Comparison of ENCODE assay signal across 8 cellular contexts in genomic region chr11:64152841-64153691, GRCh38. TPM values are rescaled to one million over a fixed set of nuclear protein-coding genes. Genes with fewer than 3 reads are reported as not detected.
DNase-seq lines count a peak whose midpoint lies in the region; ATAC-seq, FAIRE-seq and TF ChIP-seq lines count a peak whose summit lies in the region.

No MANE protein-coding gene starts in this region.

- TF ChIP-seq POLR2A in A549 (IDR thresholded peaks at IDR 0.05; ENCODE audit: low read length) = no peak

- H3K4me1 ChIP-seq in A549 (no peaks in the 10 kb centered on the region), right atrium auricular region (peaks cover 0 to 31% of the 10 kb centered on the region in 2 donors), skeletal muscle satellite cell (ENCODE audit: control insufficient read depth, insufficient read depth, low read length) (no peaks in the 10 kb centered on the region)

- H3K4me2 ChIP-seq in A549 (peak overlapping the region; percentile 48), SU-DHL-6 (ENCODE audit: low read depth, low read length, poor library complexity, severe bottlenecking) (peak overlapping the region; percentile 11), skeletal muscle satellite cell (ENCODE audit: low read length) (peak overlapping the region; percentile 82)

- no peaks in the 10 kb centered on the region for H4K20me1 ChIP-seq in SU-DHL-6 (ENCODE audit: low read depth, low read length)

- no peaks in the 10 kb centered on the region for H3K36me3 ChIP-seq in SU-DHL-6 (ENCODE audit: low read length)
- no peaks in the 10 kb centered on the region for H3K36me3 ChIP-seq in right atrium auricular region
- H3K36me3 ChIP-seq in skeletal muscle satellite cell (ENCODE audit: insufficient read depth, low read length) = no peaks in the 10 kb centered on the region

- H3K9ac ChIP-seq in SU-DHL-6 (ENCODE audit: low read length) = no peak overlapping the region
- H3K9ac ChIP-seq in skeletal muscle satellite cell (ENCODE audit: low read depth, low read length) = peak overlapping the region; percentile 18

- 32% methylated on average over 16 of the region's 23 CpGs for WGBS in A549 (ENCODE audit: missing lambda C conversion rate)

- no peaks in the 10 kb centered on the region for H3F3A ChIP-seq in SU-DHL-6 (ENCODE audit: insufficient read depth)

- no peaks in the 10 kb centered on the region; the same call in 1 of the 2 replicates for H3K79me2 ChIP-seq in SU-DHL-6 (ENCODE audit: insufficient read depth, low read length)

- peak overlapping the region; percentile 8 for H2AFZ ChIP-seq in SU-DHL-6 (ENCODE audit: low read depth, low read length, severe bottlenecking)

- H3K4me3 ChIP-seq in A549 (no peak overlapping the region), GM12875 (ENCODE audit: low read depth, low read length) (no peak overlapping the region), SU-DHL-6 (ENCODE audit: insufficient read depth, low read length, poor library complexity, severe bottlenecking) (no peak overlapping the region), right atrium auricular region (no peak overlapping the region), skeletal muscle satellite cell (ENCODE audit: low read length) (peak overlapping the region; percentile 60)
- no peak overlapping the region for H3K4me3 ChIP-seq in Jurkat, Clone E6-1 (ENCODE audit: low read length)

- no peaks in the 10 kb centered on the region for H3K9me2 ChIP-seq in SU-DHL-6 (replicated peaks; ENCODE audit: insufficient read depth, low read length)

- no peak for TF ChIP-seq EP300 in A549 (IDR thresholded peaks at IDR 0.05)

- TF ChIP-seq CTCF in A549 (IDR thresholded peaks at IDR 0.05) (peak; percentile 93), GM12875 (IDR thresholded peaks at IDR 0.05; ENCODE audit: borderline replicate concordance, insufficient read depth, low read depth, low read length) (peak; percentile 99), SU-DHL-6 (IDR thresholded peaks at IDR 0.05; ENCODE audit: insufficient read depth, low read length, poor library complexity, severe bottlenecking) (peak; percentile 99), right atrium auricular region (IDR thresholded peaks at IDR 0.05) (peak; percentile 98 to 100)

- TF ChIP-seq RAD21 in A549 (conservative IDR thresholded peaks at IDR 0.05 in 1 of 2, IDR thresholded peaks at IDR 0.05 in 1 of 2) = peak; percentile 72 to 79

- H3K9me3 ChIP-seq in A549 = no peaks in the 10 kb centered on the region
- H3K9me3 ChIP-seq in SU-DHL-6 (ENCODE audit: insufficient read depth, low read length) = no peaks in the 10 kb centered on the region
- H3K9me3 ChIP-seq in right atrium auricular region = no peaks in the 10 kb centered on the region
- H3K9me3 ChIP-seq in skeletal muscle satellite cell (replicated peaks; ENCODE audit: low read length) = no peaks in the 10 kb centered on the region

- CTCF ChIA-PET in A549 (lab: Yijun Ruan, JAX) = interaction anchor here (0.6 to 10.0 kb wide), 29 partner anchors 10 to 499 kb away, joined by 3 to 180 read pairs (median 5); partner anchors contain the start of genes COX8A, FERMT3, FLRT1 and MACROD1

- POLR2A ChIA-PET in A549 (lab: Yijun Ruan, JAX) = interaction anchor here (1.0 kb wide), 1 partner anchor 10 kb away, joined by 3 read pairs; no protein-coding TSS in a partner anchor

- no peak for FAIRE-seq in A549 (lab: Jason Lieb, UNC)

- no peak overlapping the region for H3K27ac ChIP-seq in A549
- no peak overlapping the region for H3K27ac ChIP-seq in SU-DHL-6 (ENCODE audit: low read depth, low read length)
- H3K27ac ChIP-seq in right atrium auricular region = no peak overlapping the region

- DNase-seq in A549 (ENCODE audit: low read depth in 1 of 2, low spot score in 1 of 2) (peak; percentile 45 to 94), right atrium auricular region (ENCODE audit: low spot score) (peak; percentile 63), cortex of kidney (lab: John Stamatoyannopoulos, UW) (no peak)
- peak; percentile 14 for DNase-seq in Jurkat, Clone E6-1 (ENCODE audit: low read depth, low spot score)
- DNase-seq in activated naive CD8-positive, alpha-beta T cell treated with anti-CD3 and anti-CD28 coated beads, Interleukin-2, amount 50 U/mL, for 16 hours (ENCODE audit: low read depth, low spot score) = peak; percentile 14

- ATAC-seq in A549 = peak; percentile 81 to 95

- H3K27me3 ChIP-seq in SU-DHL-6 (ENCODE audit: low read length) (no peaks in the 10 kb centered on the region), right atrium auricular region (no peaks in the 10 kb centered on the region), skeletal muscle satellite cell (ENCODE audit: control insufficient read depth, insufficient read depth, low read length) (peaks cover 3% of the 10 kb centered on the region)

TF ChIP-seq in A549, 52 proteins besides CTCF, POLR2A, EP300 and RAD21:
- TF ChIP-seq CBX8 (IDR thresholded peaks at IDR 0.05) = no peak
- peak; percentile 71 for TF ChIP-seq SMC3 (IDR thresholded peaks at IDR 0.05)
- no peak for TF ChIP-seq MYC (IDR thresholded peaks at IDR 0.05; ENCODE audit: borderline replicate concordance, low read length)
- no peak for TF ChIP-seq BHLHE40 (IDR thresholded peaks at IDR 0.05; ENCODE audit: low read depth, low read length)

RNA-seq across cellular contexts. Expression of gene MACROD1, which starts 12.8 kb away (rescaled TPM):
- 10.0 and 16.6 TPM in 2 replicates for polyA plus RNA-seq in A549 (2011; rRNA removed)
- 8.8 and 11.9 TPM in 2 replicates for polyA plus RNA-seq in A549 (2012; cell fraction: cytosol; rRNA removed)
- polyA plus RNA-seq in A549 (2012; cell fraction: nucleus; rRNA removed) = 13.7 and 20.8 TPM in 2 replicates
- polyA plus RNA-seq in A549 (2017; fragmentation: RNase III; extraction: RNeasy Plus Mini Kit Qiagen cat#74134 plus additional on column Dnase treatment) = 12.0 to 16.4 TPM (median 15.1 TPM) in 3 replicates
- polyA minus RNA-seq in A549 (2011; rRNA and poly(A)+ RNA removed) = 3.5 and 6.7 TPM in 2 replicates
- polyA plus RNA-seq in Jurkat, Clone E6-1 (2012; ENCODE audit: insufficient read depth, insufficient read length) = 90.0 TPM
- total RNA-seq in right atrium auricular region = 10 to 100 TPM; 50.7 to 59.0 TPM
- 13.4 and 20.3 TPM in 2 replicates for total RNA-seq in skeletal muscle satellite cell (2012; rRNA removed)

RNA-seq across cellular contexts. Expression of gene STIP1, which starts 32.9 kb away (rescaled TPM):
- polyA plus RNA-seq in A549 (2011; rRNA removed) (288 and 300 TPM in 2 replicates), A549 (2017; fragmentation: RNase III; extraction: RNeasy Plus Mini Kit Qiagen cat#74134 plus additional on column Dnase treatment) (274 to 320 TPM (median 297 TPM) in 3 replicates)
- 268 and 305 TPM in 2 replicates for polyA plus RNA-seq in A549 (2012; cell fraction: cytosol; rRNA removed)
- polyA plus RNA-seq in A549 (2012; cell fraction: nucleus; rRNA removed) = 273 and 299 TPM in 2 replicates
- polyA minus RNA-seq in A549 (2011; rRNA and poly(A)+ RNA removed) = 535 and 537 TPM in 2 replicates
- 396 TPM for polyA plus RNA-seq in Jurkat, Clone E6-1 (2012; ENCODE audit: insufficient read depth, insufficient read length)
- 100 to 1,000 TPM in 1 of 2 donors, 10 to 100 TPM in 1; 88.9 to 114 TPM for total RNA-seq in right atrium auricular region
- 238 and 240 TPM in 2 replicates for total RNA-seq in skeletal muscle satellite cell (2012; rRNA removed)

RNA-seq across cellular contexts. Expression of gene FERMT3, which starts 53.5 kb away (rescaled TPM):
- 0.42 and 0.56 TPM in 2 replicates for polyA plus RNA-seq in A549 (2011; rRNA removed)
- polyA plus RNA-seq in A549 (2012; cell fraction: cytosol; rRNA removed) = 2.6 and 3.2 TPM in 2 replicates
- 36.7 and 41.4 TPM in 2 replicates for polyA plus RNA-seq in A549 (2012; cell fraction: nucleus; rRNA removed)
- 1.9 to 2.1 TPM (median 2.0 TPM) in 3 replicates for polyA plus RNA-seq in A549 (2017; fragmentation: RNase III; extraction: RNeasy Plus Mini Kit Qiagen cat#74134 plus additional on column Dnase treatment)
- polyA minus RNA-seq in A549 (2011; rRNA and poly(A)+ RNA removed) = 0.66 and 0.68 TPM in 2 replicates
- 125 TPM for polyA plus RNA-seq in Jurkat, Clone E6-1 (2012; ENCODE audit: insufficient read depth, insufficient read length)
- total RNA-seq in right atrium auricular region = 10 to 100 TPM in 1 of 2 donors, 1 to 10 TPM in 1; 6.3 to 19.4 TPM
- 8.6 and 9.4 TPM in 2 replicates for total RNA-seq in skeletal muscle satellite cell (2012; rRNA removed)

Comparison
In these comparisons a context has a peak if more than half of its experiments do, and no peak if none do; other contexts are left out.
1. H3K4me2 ChIP-seq: peak in every context shown above with its lines; median percentile 82 in skeletal muscle satellite cell; 48 in A549; 11 in SU-DHL-6.